Comparison of ENCODE assay signal across 26 cellular contexts in the genomic region with DNA sequence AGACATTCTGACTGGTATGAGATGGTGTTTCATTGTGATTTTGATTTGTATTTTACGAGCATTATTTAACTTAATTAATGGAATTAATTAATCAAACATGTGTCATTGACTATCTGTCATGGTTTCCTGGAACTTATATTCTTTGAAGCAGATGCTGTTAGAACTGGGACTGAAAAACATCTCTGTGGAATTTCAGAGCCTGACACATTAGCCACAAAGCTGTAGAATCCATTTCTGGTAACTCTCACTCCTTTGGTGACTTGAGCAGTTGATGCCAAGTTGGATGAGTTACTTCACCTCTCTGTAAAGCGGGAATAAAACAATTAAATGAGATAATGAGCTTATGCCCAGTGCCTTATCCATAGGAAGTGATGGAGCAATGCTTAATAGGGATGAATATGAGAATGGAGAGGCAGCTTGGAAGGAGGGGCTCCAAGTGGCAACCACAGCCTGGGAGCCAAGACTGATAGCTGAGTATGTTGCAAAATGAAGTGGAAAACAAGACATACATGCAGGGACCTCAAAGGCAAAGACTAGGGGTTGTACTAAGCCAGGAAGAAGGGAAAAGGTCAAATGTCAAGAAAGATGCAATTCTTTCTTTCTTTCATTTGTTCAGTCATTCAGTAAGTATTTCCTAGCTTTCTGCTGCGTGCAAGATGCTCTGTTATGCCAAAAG. TPM values are rescaled to one million over a fixed set of nuclear protein-coding genes. Genes with fewer than 3 reads are reported as not detected.
"Had no signal": no experiment of that assay in that cellular context is flagged by ENCODE, and none has a peak within 500 bp of the region (broad histone marks: within the 10 kb centered on the region; RNA-seq: fewer than 3 reads in every experiment).

No MANE protein-coding gene starts in this region.

- H3K4me1 Mint-ChIP-seq: activated naive CD4-positive, alpha-beta T cell treated with anti-CD3 and anti-CD28 coated beads, Interleukin-2, amount 10 ng/mL, durations not matched to agents 7 days and 5 days; activated naive CD8-positive, alpha-beta T cell treated with anti-CD3 and anti-CD28 coated beads for 36 hours; IgD-negative memory B cell had no signal

- H3K4me3 ChIP-seq: adrenal gland, breast epithelium, SK-N-MC had no signal

- H3K36me3 Mint-ChIP-seq: activated naive CD4-positive, alpha-beta T cell treated with anti-CD3 and anti-CD28 coated beads, Interleukin-2, amount 10 ng/mL, durations not matched to agents 7 days and 5 days; activated naive CD8-positive, alpha-beta T cell treated with anti-CD3 and anti-CD28 coated beads for 36 hours had no signal

- H3K27me3 ChIP-seq: breast epithelium had no signal

- ATAC-seq: activated CD4-positive, CD25-positive, alpha-beta regulatory T cell treated with anti-CD3 and anti-CD28 coated beads, Interleukin-2, amount 50 U/mL, for 24 hours; activated CD8-positive, alpha-beta T cell treated with anti-CD3 and anti-CD28 coated beads for 36 hours; activated T-cell treated with anti-CD3 and anti-CD28 coated beads, Interleukin-2, amount 50 U/mL, for 72 hours; PC-3 had no signal

- H3K4me1 ChIP-seq: adrenal gland, breast epithelium had no signal

- H3K27ac Mint-ChIP-seq: activated CD8-positive, alpha-beta T cell treated with anti-CD3 and anti-CD28 coated beads for 36 hours; activated naive CD4-positive, alpha-beta T cell treated with anti-CD3 and anti-CD28 coated beads, Interleukin-2, amount 10 ng/mL, durations not matched to agents 7 days and 5 days; activated naive CD8-positive, alpha-beta T cell treated with anti-CD3 and anti-CD28 coated beads for 36 hours; activated T-cell treated with anti-CD3 and anti-CD28 coated beads, Interleukin-2, amount 50 U/mL, for 72 hours; activated T-helper 2 cell treated with anti-CD3 and anti-CD28 coated beads, Interferon-gamma antibody, Interleukin-2, Interleukin-4, amounts not matched to agents 10 μg/mL and 5 μg/mL and 100 μg/mL, durations not matched to agents 14 hours and 24 hours and 36 hours; IgD-negative memory B cell; T-helper 1 cell treated with Interleukin-12 subunit alpha and Interleukin-12 subunit beta and Interleukin-4 antibody, amounts not matched to agents 30 μg/mL and 1 μg/mL, for 36 hours had no signal

- DNase-seq: activated CD4-positive, alpha-beta T cell treated with anti-CD3 and anti-CD28 coated beads for 4 hours; activated CD8-positive, alpha-beta memory T cell treated with anti-CD3 and anti-CD28 coated beads, Interleukin-2, amount 50 U/mL, for 4 hours; activated CD8-positive, alpha-beta T cell treated with anti-CD3 and anti-CD28 coated beads for 36 hours; activated gamma-delta T cell treated with Interleukin-2 at 50 U/mL for 16 hours; activated naive CD4-positive, alpha-beta T cell treated with anti-CD3 and anti-CD28 coated beads, Interleukin-2, amount 10 ng/mL, durations not matched to agents 7 days and 5 days; activated naive CD8-positive, alpha-beta T cell treated with anti-CD3 and anti-CD28 coated beads for 36 hours; activated T-cell treated with anti-CD3 and anti-CD28 coated beads, Interleukin-2, amount 50 U/mL, for 72 hours; adrenal gland; aorta; caudate nucleus; KG1; NCI-H1092; NCI-H1417; NCI-H1930; NCI-H2107; NCI-H2171 treated with DMSO at 0.1 percent for 48 hours; NCI-H226; NCI-H526 treated with DMSO at 0.1 percent for 48 hours; PC-3; SIG-M5 had no signal

- H3K4me3 Mint-ChIP-seq: activated CD8-positive, alpha-beta T cell treated with anti-CD3 and anti-CD28 coated beads for 36 hours; activated naive CD4-positive, alpha-beta T cell treated with anti-CD3 and anti-CD28 coated beads, Interleukin-2, amount 10 ng/mL, durations not matched to agents 7 days and 5 days; activated naive CD8-positive, alpha-beta T cell treated with anti-CD3 and anti-CD28 coated beads for 36 hours; activated T-cell treated with anti-CD3 and anti-CD28 coated beads, Interleukin-2, amount 50 U/mL, for 72 hours; IgD-negative memory B cell; T-helper 1 cell treated with Interleukin-12 subunit alpha and Interleukin-12 subunit beta and Interleukin-4 antibody, amounts not matched to agents 30 μg/mL and 1 μg/mL, for 36 hours had no signal

- H3K9me3 ChIP-seq: adrenal gland, breast epithelium had no signal

- H3K9me3 Mint-ChIP-seq: activated CD8-positive, alpha-beta T cell treated with anti-CD3 and anti-CD28 coated beads for 36 hours; activated naive CD4-positive, alpha-beta T cell treated with anti-CD3 and anti-CD28 coated beads, Interleukin-2, amount 10 ng/mL, durations not matched to agents 7 days and 5 days; activated naive CD8-positive, alpha-beta T cell treated with anti-CD3 and anti-CD28 coated beads for 36 hours; activated T-cell treated with anti-CD3 and anti-CD28 coated beads, Interleukin-2, amount 50 U/mL, for 72 hours; activated T-helper 2 cell treated with anti-CD3 and anti-CD28 coated beads, Interferon-gamma antibody, Interleukin-2, Interleukin-4, amounts not matched to agents 10 μg/mL and 5 μg/mL and 100 μg/mL, durations not matched to agents 14 hours and 24 hours and 36 hours; IgD-negative memory B cell; T-helper 1 cell treated with Interleukin-12 subunit alpha and Interleukin-12 subunit beta and Interleukin-4 antibody, amounts not matched to agents 30 μg/mL and 1 μg/mL, for 36 hours had no signal

- H3K36me3 ChIP-seq: adrenal gland, breast epithelium had no signal

- H3K27ac ChIP-seq: breast epithelium, SK-N-MC had no signal

RNA-seq across cellular contexts. Expression of gene ADRA1B, which starts 23.1 kb away (rescaled TPM):
- total RNA-seq: activated CD8-positive, alpha-beta T cell treated with anti-CD3 and anti-CD28 coated beads for 36 hours; activated naive CD8-positive, alpha-beta T cell treated with anti-CD3 and anti-CD28 coated beads for 36 hours; activated T-cell treated with anti-CD3 and anti-CD28 coated beads, Interleukin-2, amount 50 U/mL, for 72 hours; activated T-helper 2 cell treated with anti-CD3 and anti-CD28 coated beads, Interferon-gamma antibody, Interleukin-2, Interleukin-4, amounts not matched to agents 10 μg/mL and 5 μg/mL and 100 μg/mL, durations not matched to agents 14 hours and 24 hours and 36 hours had no signal
- polyA plus RNA-seq: IgD-negative memory B cell had no signal
